In the genomic region with DNA sequence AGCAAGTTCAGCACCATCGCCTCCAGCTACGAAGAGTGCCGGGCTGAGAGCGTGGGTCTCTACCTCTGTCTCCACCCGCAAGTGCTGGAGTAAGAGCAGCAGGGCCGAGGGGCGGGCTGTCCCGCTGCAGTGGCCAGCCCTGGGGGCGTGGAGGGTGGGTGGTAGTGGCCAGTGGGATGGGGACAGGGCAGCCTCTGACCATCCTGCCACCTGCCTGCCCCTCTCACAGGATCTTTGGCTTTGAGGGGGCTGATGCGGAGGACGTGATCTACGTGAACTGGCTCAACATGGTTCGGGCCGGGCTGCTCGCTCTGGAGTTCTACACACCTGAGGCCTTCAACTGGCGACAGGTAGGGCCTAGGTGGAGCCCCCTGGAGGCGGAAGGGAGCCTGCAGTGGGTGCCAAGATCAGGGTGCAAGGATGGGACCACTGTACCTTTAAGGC, we compare ENCODE assay signal across 2 cellular contexts.
TF ChIP-seq lines count a peak whose summit lies in the region.

No MANE protein-coding gene starts in this region.

TF ChIP-seq in SK-N-SH, 30 proteins besides CTCF, POLR2A, EP300 and RAD21:
- TF ChIP-seq, protein P1, sequence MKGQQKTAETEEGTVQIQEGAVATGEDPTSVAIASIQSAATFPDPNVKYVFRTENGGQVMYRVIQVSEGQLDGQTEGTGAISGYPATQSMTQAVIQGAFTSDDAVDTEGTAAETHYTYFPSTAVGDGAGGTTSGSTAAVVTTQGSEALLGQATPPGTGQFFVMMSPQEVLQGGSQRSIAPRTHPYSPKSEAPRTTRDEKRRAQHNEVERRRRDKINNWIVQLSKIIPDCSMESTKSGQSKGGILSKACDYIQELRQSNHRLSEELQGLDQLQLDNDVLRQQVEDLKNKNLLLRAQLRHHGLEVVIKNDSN (IDR thresholded peaks at IDR 0.05; ENCODE audit: borderline replicate concordance, low read depth), result no peak
- no peak for TF ChIP-seq FOXJ3 (CRISPR knock-in tag; IDR thresholded peaks at IDR 0.05)
- no peak for TF ChIP-seq NRF1 (IDR thresholded peaks at IDR 0.05; ENCODE audit: low read depth, low read length)
- TF ChIP-seq MXI1 (IDR thresholded peaks at IDR 0.05; ENCODE audit: low read depth, low read length), result no peak
- TF ChIP-seq, protein P2, sequence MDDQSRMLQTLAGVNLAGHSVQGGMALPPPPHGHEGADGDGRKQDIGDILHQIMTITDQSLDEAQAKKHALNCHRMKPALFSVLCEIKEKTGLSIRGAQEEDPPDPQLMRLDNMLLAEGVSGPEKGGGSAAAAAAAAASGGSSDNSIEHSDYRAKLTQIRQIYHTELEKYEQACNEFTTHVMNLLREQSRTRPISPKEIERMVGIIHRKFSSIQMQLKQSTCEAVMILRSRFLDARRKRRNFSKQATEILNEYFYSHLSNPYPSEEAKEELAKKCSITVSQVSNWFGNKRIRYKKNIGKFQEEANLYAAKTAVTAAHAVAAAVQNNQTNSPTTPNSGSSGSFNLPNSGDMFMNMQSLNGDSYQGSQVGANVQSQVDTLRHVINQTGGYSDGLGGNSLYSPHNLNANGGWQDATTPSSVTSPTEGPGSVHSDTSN (IDR thresholded peaks at IDR 0.05), result no peak
- TF ChIP-seq RCOR1 (IDR thresholded peaks at IDR 0.05; ENCODE audit: low read length), result no peak

TF ChIP-seq in SK-N-SH treated with all-trans-retinoic acid at 6 μM for 48 hours, 23 proteins besides CTCF, POLR2A, EP300 and RAD21:
- TF ChIP-seq, protein P3, sequence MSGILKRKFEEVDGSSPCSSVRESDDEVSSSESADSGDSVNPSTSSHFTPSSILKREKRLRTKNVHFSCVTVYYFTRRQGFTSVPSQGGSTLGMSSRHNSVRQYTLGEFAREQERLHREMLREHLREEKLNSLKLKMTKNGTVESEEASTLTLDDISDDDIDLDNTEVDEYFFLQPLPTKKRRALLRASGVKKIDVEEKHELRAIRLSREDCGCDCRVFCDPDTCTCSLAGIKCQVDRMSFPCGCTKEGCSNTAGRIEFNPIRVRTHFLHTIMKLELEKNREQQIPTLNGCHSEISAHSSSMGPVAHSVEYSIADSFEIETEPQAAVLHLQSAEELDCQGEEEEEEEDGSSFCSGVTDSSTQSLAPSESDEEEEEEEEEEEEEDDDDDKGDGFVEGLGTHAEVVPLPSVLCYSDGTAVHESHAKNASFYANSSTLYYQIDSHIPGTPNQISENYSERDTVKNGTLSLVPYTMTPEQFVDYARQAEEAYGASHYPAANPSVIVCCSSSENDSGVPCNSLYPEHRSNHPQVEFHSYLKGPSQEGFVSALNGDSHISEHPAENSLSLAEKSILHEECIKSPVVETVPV (CRISPR knock-in tag; IDR thresholded peaks at IDR 0.05), result no peak
- TF ChIP-seq ZNF70 (CRISPR knock-in tag; IDR thresholded peaks at IDR 0.05), result no peak
- TF ChIP-seq PPARA (CRISPR knock-in tag; IDR thresholded peaks at IDR 0.05; ENCODE audit: borderline replicate concordance), result no peak
- no peak for TF ChIP-seq GLIS3 (CRISPR knock-in tag; IDR thresholded peaks at IDR 0.05)
- TF ChIP-seq, protein P4, sequence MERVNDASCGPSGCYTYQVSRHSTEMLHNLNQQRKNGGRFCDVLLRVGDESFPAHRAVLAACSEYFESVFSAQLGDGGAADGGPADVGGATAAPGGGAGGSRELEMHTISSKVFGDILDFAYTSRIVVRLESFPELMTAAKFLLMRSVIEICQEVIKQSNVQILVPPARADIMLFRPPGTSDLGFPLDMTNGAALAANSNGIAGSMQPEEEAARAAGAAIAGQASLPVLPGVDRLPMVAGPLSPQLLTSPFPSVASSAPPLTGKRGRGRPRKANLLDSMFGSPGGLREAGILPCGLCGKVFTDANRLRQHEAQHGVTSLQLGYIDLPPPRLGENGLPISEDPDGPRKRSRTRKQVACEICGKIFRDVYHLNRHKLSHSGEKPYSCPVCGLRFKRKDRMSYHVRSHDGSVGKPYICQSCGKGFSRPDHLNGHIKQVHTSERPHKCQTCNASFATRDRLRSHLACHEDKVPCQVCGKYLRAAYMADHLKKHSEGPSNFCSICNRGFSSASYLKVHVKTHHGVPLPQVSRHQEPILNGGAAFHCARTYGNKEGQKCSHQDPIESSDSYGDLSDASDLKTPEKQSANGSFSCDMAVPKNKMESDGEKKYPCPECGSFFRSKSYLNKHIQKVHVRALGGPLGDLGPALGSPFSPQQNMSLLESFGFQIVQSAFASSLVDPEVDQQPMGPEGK (CRISPR knock-in tag; IDR thresholded peaks at IDR 0.05; ENCODE audit: borderline replicate concordance), result no peak
- TF ChIP-seq, protein P5, sequence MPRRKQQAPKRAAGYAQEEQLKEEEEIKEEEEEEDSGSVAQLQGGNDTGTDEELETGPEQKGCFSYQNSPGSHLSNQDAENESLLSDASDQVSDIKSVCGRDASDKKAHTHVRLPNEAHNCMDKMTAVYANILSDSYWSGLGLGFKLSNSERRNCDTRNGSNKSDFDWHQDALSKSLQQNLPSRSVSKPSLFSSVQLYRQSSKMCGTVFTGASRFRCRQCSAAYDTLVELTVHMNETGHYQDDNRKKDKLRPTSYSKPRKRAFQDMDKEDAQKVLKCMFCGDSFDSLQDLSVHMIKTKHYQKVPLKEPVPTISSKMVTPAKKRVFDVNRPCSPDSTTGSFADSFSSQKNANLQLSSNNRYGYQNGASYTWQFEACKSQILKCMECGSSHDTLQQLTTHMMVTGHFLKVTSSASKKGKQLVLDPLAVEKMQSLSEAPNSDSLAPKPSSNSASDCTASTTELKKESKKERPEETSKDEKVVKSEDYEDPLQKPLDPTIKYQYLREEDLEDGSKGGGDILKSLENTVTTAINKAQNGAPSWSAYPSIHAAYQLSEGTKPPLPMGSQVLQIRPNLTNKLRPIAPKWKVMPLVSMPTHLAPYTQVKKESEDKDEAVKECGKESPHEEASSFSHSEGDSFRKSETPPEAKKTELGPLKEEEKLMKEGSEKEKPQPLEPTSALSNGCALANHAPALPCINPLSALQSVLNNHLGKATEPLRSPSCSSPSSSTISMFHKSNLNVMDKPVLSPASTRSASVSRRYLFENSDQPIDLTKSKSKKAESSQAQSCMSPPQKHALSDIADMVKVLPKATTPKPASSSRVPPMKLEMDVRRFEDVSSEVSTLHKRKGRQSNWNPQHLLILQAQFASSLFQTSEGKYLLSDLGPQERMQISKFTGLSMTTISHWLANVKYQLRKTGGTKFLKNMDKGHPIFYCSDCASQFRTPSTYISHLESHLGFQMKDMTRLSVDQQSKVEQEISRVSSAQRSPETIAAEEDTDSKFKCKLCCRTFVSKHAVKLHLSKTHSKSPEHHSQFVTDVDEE (CRISPR knock-in tag; IDR thresholded peaks at IDR 0.05), result no peak
- TF ChIP-seq, protein P6, sequence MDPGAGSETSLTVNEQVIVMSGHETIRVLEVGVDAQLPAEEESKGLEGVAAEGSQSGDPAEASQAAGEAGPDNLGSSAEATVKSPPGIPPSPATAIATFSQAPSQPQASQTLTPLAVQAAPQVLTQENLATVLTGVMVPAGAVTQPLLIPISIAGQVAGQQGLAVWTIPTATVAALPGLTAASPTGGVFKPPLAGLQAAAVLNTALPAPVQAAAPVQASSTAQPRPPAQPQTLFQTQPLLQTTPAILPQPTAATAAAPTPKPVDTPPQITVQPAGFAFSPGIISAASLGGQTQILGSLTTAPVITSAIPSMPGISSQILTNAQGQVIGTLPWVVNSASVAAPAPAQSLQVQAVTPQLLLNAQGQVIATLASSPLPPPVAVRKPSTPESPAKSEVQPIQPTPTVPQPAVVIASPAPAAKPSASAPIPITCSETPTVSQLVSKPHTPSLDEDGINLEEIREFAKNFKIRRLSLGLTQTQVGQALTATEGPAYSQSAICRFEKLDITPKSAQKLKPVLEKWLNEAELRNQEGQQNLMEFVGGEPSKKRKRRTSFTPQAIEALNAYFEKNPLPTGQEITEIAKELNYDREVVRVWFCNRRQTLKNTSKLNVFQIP (CRISPR knock-in tag; IDR thresholded peaks at IDR 0.05; ENCODE audit: borderline replicate concordance, low read depth), result no peak
- TF ChIP-seq TOX (CRISPR knock-in tag; IDR thresholded peaks at IDR 0.05; ENCODE audit: borderline replicate concordance), result no peak
- no peak for TF ChIP-seq ZFP3 (CRISPR knock-in tag; IDR thresholded peaks at IDR 0.05)
- TF ChIP-seq CSDC2 (CRISPR knock-in tag; IDR thresholded peaks at IDR 0.05), result no peak
- no peak for TF ChIP-seq ZNF8 (CRISPR knock-in tag; IDR thresholded peaks at IDR 0.05)
- TF ChIP-seq BACH2 (CRISPR knock-in tag; IDR thresholded peaks at IDR 0.05; ENCODE audit: borderline replicate concordance), result no peak
- no peak for TF ChIP-seq ZFP30 (CRISPR knock-in tag; IDR thresholded peaks at IDR 0.05)
- TF ChIP-seq, protein P7, sequence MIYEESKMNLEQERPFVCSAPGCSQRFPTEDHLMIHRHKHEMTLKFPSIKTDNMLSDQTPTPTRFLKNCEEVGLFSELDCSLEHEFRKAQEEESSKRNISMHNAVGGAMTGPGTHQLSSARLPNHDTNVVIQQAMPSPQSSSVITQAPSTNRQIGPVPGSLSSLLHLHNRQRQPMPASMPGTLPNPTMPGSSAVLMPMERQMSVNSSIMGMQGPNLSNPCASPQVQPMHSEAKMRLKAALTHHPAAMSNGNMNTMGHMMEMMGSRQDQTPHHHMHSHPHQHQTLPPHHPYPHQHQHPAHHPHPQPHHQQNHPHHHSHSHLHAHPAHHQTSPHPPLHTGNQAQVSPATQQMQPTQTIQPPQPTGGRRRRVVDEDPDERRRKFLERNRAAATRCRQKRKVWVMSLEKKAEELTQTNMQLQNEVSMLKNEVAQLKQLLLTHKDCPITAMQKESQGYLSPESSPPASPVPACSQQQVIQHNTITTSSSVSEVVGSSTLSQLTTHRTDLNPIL (CRISPR knock-in tag; IDR thresholded peaks at IDR 0.05; ENCODE audit: low read depth), result no peak
- TF ChIP-seq ISL1 (CRISPR knock-in tag; IDR thresholded peaks at IDR 0.05), result no peak
- no peak for TF ChIP-seq OSR1 (CRISPR knock-in tag; IDR thresholded peaks at IDR 0.05)
- TF ChIP-seq SNAI2 (CRISPR knock-in tag; IDR thresholded peaks at IDR 0.05), result no peak
- TF ChIP-seq ZNF565 (CRISPR knock-in tag; conservative IDR thresholded peaks at IDR 0.05; ENCODE audit: low read depth), result no peak
